ENCODE assay signal across 9 cellular contexts in the genomic region with DNA sequence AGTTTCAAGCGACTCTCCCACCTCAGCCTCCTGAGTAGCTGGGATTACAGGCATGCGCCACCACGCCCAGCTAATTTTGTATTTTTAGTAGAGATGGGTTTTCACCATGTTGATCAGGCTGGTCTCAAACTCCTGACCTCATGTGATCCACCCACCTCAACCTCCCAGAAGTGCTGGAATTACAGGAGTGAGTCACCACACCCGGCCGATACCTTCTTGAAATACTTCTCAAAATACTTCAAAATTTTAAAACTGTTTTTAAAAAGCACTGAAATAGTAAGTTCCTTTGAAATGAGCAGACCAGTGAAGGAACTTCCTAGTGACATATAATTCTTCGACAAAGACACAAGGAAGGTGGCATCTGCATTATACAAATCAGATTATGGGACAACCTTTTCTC. TPM values are rescaled to one million over a fixed set of nuclear protein-coding genes. Genes with fewer than 3 reads are reported as not detected.
DNase-seq lines count a peak whose midpoint lies in the region; ATAC-seq and TF ChIP-seq lines count a peak whose summit lies in the region.
"Not testable (repeated sequence)": the region's sequence is repeated elsewhere in the genome, so short reads cannot be mapped to it uniquely, and the experiment has no call there.
"Had no signal": no experiment of that assay in that cellular context is flagged by ENCODE, and none has a peak within 500 bp of the region (broad histone marks: within the 10 kb centered on the region; RNA-seq: fewer than 3 reads in every experiment).

No MANE protein-coding gene starts in this region.

- peaks cover 47% of the 10 kb centered on the region for H3K4me1 Mint-ChIP-seq in CD4-positive, alpha-beta T cell (ENCODE audit: low read depth)
- H3K4me1 Mint-ChIP-seq in T-cell, result peaks cover 29 to 45% (median 39%) of the 10 kb centered on the region in 3 donors
- peaks cover 32% of the 10 kb centered on the region for H3K4me1 Mint-ChIP-seq in activated CD4-positive, alpha-beta T cell treated with anti-CD3 and anti-CD28 coated beads, Interleukin-2, amount 10 ng/mL, durations not matched to agents 24 days and 14 days
- peaks cover 33% of the 10 kb centered on the region for H3K4me1 Mint-ChIP-seq in activated T-cell treated with anti-CD3 and anti-CD28 coated beads, Interleukin-2, amount 50 U/mL, for 24 hours (ENCODE audit: low read depth)
- H3K4me1 Mint-ChIP-seq in activated naive CD4-positive, alpha-beta T cell treated with anti-CD3 and anti-CD28 coated beads, Interleukin-2, amount 50 U/mL, for 24 hours, result peaks cover 33% of the 10 kb centered on the region
- H3K4me1 Mint-ChIP-seq in central memory CD8-positive, alpha-beta T cell, result peaks cover 34% of the 10 kb centered on the region
- peaks cover 16% of the 10 kb centered on the region for H3K4me1 Mint-ChIP-seq in stimulated activated effector memory CD8-positive, alpha-beta T cell treated with anti-CD3 and anti-CD28 coated beads, Interleukin-12 subunit alpha, Interleukin-12 subunit beta, amount 100 ng/mL, for 72 hours

- TF ChIP-seq CTCF in CD4-positive, alpha-beta T cell (IDR thresholded peaks at IDR 0.05), result not testable (repeated sequence)

- H3K9me3 ChIP-seq in CD4-positive, alpha-beta T cell (ENCODE audit: control insufficient read depth, low read length), result not testable (repeated sequence)

- peak overlapping the region; percentile 9 for H3K4me3 Mint-ChIP-seq in CD4-positive, alpha-beta T cell
- H3K4me3 Mint-ChIP-seq in T-cell, result peak overlapping the region in 2 of 3 donors; percentile 57 to 60
- H3K4me3 Mint-ChIP-seq in activated CD4-positive, alpha-beta T cell treated with anti-CD3 and anti-CD28 coated beads, Interleukin-2, amount 10 ng/mL, durations not matched to agents 24 days and 14 days, result peak overlapping the region; percentile 73
- not testable (repeated sequence) for H3K4me3 Mint-ChIP-seq in activated T-cell treated with anti-CD3 and anti-CD28 coated beads, Interleukin-2, amount 50 U/mL, for 24 hours; activated naive CD4-positive, alpha-beta T cell treated with anti-CD3 and anti-CD28 coated beads, Interleukin-2, amount 50 U/mL, for 24 hours
- H3K4me3 Mint-ChIP-seq in central memory CD8-positive, alpha-beta T cell, result peak overlapping the region; percentile 55
- peak overlapping the region; percentile 49 for H3K4me3 Mint-ChIP-seq in stimulated activated effector memory CD8-positive, alpha-beta T cell treated with anti-CD3 and anti-CD28 coated beads, Interleukin-12 subunit alpha, Interleukin-12 subunit beta, amount 100 ng/mL, for 72 hours

- DNase-seq in CD4-positive, alpha-beta T cell; T-cell; activated CD4-positive, alpha-beta T cell treated with anti-CD3 and anti-CD28 coated beads, Interleukin-2, amount 10 ng/mL, durations not matched to agents 24 days and 14 days; activated T-cell treated with anti-CD3 and anti-CD28 coated beads, Interleukin-2, amount 50 U/mL, for 24 hours; central memory CD8-positive, alpha-beta T cell (ENCODE audit: low spot score in 2 of 2); stimulated activated effector memory CD8-positive, alpha-beta T cell treated with anti-CD3 and anti-CD28 coated beads, Interleukin-12 subunit alpha, Interleukin-12 subunit beta, amount 100 ng/mL, for 72 hours (ENCODE audit: low spot score in 2 of 2): not testable (repeated sequence)
- peak; percentile 27 for DNase-seq in iris pigment epithelial cell (ENCODE audit: low read depth)

- H3K36me3 Mint-ChIP-seq in CD4-positive, alpha-beta T cell (ENCODE audit: low read depth), result peaks cover 78% of the 10 kb centered on the region
- H3K36me3 Mint-ChIP-seq in T-cell, result peaks cover 42% of the 10 kb centered on the region
- H3K36me3 Mint-ChIP-seq in activated CD4-positive, alpha-beta T cell treated with anti-CD3 and anti-CD28 coated beads, Interleukin-2, amount 10 ng/mL, durations not matched to agents 24 days and 14 days (ENCODE audit: low read depth), result peaks cover 50% of the 10 kb centered on the region
- H3K36me3 Mint-ChIP-seq in activated T-cell treated with anti-CD3 and anti-CD28 coated beads, Interleukin-2, amount 50 U/mL, for 24 hours (ENCODE audit: low read depth), result peaks cover 86% of the 10 kb centered on the region
- H3K36me3 Mint-ChIP-seq in activated naive CD4-positive, alpha-beta T cell treated with anti-CD3 and anti-CD28 coated beads, Interleukin-2, amount 50 U/mL, for 24 hours, result peaks cover 15% of the 10 kb centered on the region
- peaks cover 46% of the 10 kb centered on the region for H3K36me3 Mint-ChIP-seq in central memory CD8-positive, alpha-beta T cell (ENCODE audit: insufficient read depth)
- H3K36me3 Mint-ChIP-seq in stimulated activated effector memory CD8-positive, alpha-beta T cell treated with anti-CD3 and anti-CD28 coated beads, Interleukin-12 subunit alpha, Interleukin-12 subunit beta, amount 100 ng/mL, for 72 hours, result peaks cover 100% of the 10 kb centered on the region

- POLR2A ChIA-PET in CD4-positive, alpha-beta T cell (lab: Charles Lee), result interaction anchor here (1.2 to 2.3 kb wide), 2 partner anchors 13 to 55 kb away, joined by 3 to 6 read pairs; no protein-coding TSS in a partner anchor
- POLR2A ChIA-PET in T-cell (lab: Charles Lee), result not testable (repeated sequence)

- peak overlapping the region; percentile 92 for H3K27ac Mint-ChIP-seq in CD4-positive, alpha-beta T cell
- peak overlapping the region; percentile 99 to 100 for H3K27ac Mint-ChIP-seq in T-cell
- H3K27ac Mint-ChIP-seq in activated CD4-positive, alpha-beta T cell treated with anti-CD3 and anti-CD28 coated beads, Interleukin-2, amount 10 ng/mL, durations not matched to agents 24 days and 14 days, result peak overlapping the region; percentile 96
- peak overlapping the region; percentile 92 for H3K27ac Mint-ChIP-seq in activated T-cell treated with anti-CD3 and anti-CD28 coated beads, Interleukin-2, amount 50 U/mL, for 24 hours
- H3K27ac Mint-ChIP-seq in activated naive CD4-positive, alpha-beta T cell treated with anti-CD3 and anti-CD28 coated beads, Interleukin-2, amount 50 U/mL, for 24 hours, result peak overlapping the region; percentile 97
- H3K27ac Mint-ChIP-seq in central memory CD8-positive, alpha-beta T cell (ENCODE audit: low read depth), result peak overlapping the region; percentile 90
- H3K27ac Mint-ChIP-seq in stimulated activated effector memory CD8-positive, alpha-beta T cell treated with anti-CD3 and anti-CD28 coated beads, Interleukin-12 subunit alpha, Interleukin-12 subunit beta, amount 100 ng/mL, for 72 hours, result peak overlapping the region; percentile 98

- CTCF ChIA-PET in CD4-positive, alpha-beta T cell (lab: Charles Lee), result not testable (repeated sequence)
- CTCF ChIA-PET in T-cell (lab: Charles Lee), result interaction anchor here (0.6 to 1.5 kb wide), 3 partner anchors 10 to 55 kb away, joined by 3 to 6 read pairs (median 4); a partner anchor contains a TSS

- H3K27me3 Mint-ChIP-seq in CD4-positive, alpha-beta T cell; T-cell; activated CD4-positive, alpha-beta T cell treated with anti-CD3 and anti-CD28 coated beads, Interleukin-2, amount 10 ng/mL, durations not matched to agents 24 days and 14 days; activated T-cell treated with anti-CD3 and anti-CD28 coated beads, Interleukin-2, amount 50 U/mL, for 24 hours; activated naive CD4-positive, alpha-beta T cell treated with anti-CD3 and anti-CD28 coated beads, Interleukin-2, amount 50 U/mL, for 24 hours; central memory CD8-positive, alpha-beta T cell: not testable (repeated sequence)

- not testable (repeated sequence) for H3K27ac ChIP-seq in CD4-positive, alpha-beta T cell (ENCODE audit: low read depth, low read length)

- H3K9me3 Mint-ChIP-seq in CD4-positive, alpha-beta T cell; T-cell; activated CD4-positive, alpha-beta T cell treated with anti-CD3 and anti-CD28 coated beads, Interleukin-2, amount 10 ng/mL, durations not matched to agents 24 days and 14 days; activated T-cell treated with anti-CD3 and anti-CD28 coated beads, Interleukin-2, amount 50 U/mL, for 24 hours; activated naive CD4-positive, alpha-beta T cell treated with anti-CD3 and anti-CD28 coated beads, Interleukin-2, amount 50 U/mL, for 24 hours; central memory CD8-positive, alpha-beta T cell; stimulated activated effector memory CD8-positive, alpha-beta T cell treated with anti-CD3 and anti-CD28 coated beads, Interleukin-12 subunit alpha, Interleukin-12 subunit beta, amount 100 ng/mL, for 72 hours: not testable (repeated sequence)

- intact Hi-C loops in CD4-positive, alpha-beta T cell (cut with DNase I, micrococcal nuclease), result loop anchor here in 1 of 2 experiments (2.0 to 5.0 kb wide), 3 partner anchors 26 to 54 kb away; a partner anchor contains a TSS
- intact Hi-C loops in activated CD4-positive, alpha-beta T cell treated with anti-CD3 and anti-CD28 coated beads, Interleukin-2, amount 10 ng/mL, durations not matched to agents 24 days and 14 days (cut with micrococcal nuclease), result loop anchor here (1.0 to 2.0 kb wide), 2 partner anchors 25 to 44 kb away; a partner anchor contains a TSS

- H3K27me3 ChIP-seq in CD4-positive, alpha-beta T cell (ENCODE audit: control insufficient read depth, insufficient read depth, low read length), result not testable (repeated sequence)

- ATAC-seq in CD4-positive, alpha-beta T cell (ENCODE audit: poor library complexity); central memory CD8-positive, alpha-beta T cell (replicated peaks; ENCODE audit: extremely low read depth, poor library complexity, severe bottlenecking); stimulated activated effector memory CD8-positive, alpha-beta T cell treated with anti-CD3 and anti-CD28 coated beads, Interleukin-12 subunit alpha, Interleukin-12 subunit beta, amount 100 ng/mL, for 72 hours: not testable (repeated sequence)
- ATAC-seq in T-cell (replicated peaks in 1 of 4), result peak in 1 of 4 experiments; percentile 5

RNA-seq across cellular contexts. Expression of a gene that starts 24.9 kb away (rescaled TPM):
- total RNA-seq in CD4-positive, alpha-beta T cell, result 10 to 100 TPM; 73.6 to 75.4 TPM
- total RNA-seq in T-cell, result 10 to 100 TPM; 50.1 to 71.2 (median 53.6) TPM
- total RNA-seq in activated CD4-positive, alpha-beta T cell treated with anti-CD3 and anti-CD28 coated beads, Interleukin-2, amount 10 ng/mL, durations not matched to agents 24 days and 14 days, result 36.3 and 39.6 TPM in 2 replicates

RNA-seq across cellular contexts. Expression of a gene that starts 33.8 kb away (rescaled TPM):
- total RNA-seq in CD4-positive, alpha-beta T cell, result 10 to 100 TPM; 47.2 to 53.6 TPM
- 10 to 100 TPM; 33.0 to 52.6 (median 46.4) TPM for total RNA-seq in T-cell
- total RNA-seq in activated CD4-positive, alpha-beta T cell treated with anti-CD3 and anti-CD28 coated beads, Interleukin-2, amount 10 ng/mL, durations not matched to agents 24 days and 14 days, result 66.6 and 66.8 TPM in 2 replicates

RNA-seq across cellular contexts. Expression of a gene that starts 43.7 kb away (rescaled TPM):
- 100 to 1,000 TPM; 236 to 249 TPM for total RNA-seq in CD4-positive, alpha-beta T cell
- total RNA-seq in T-cell, result 100 to 1,000 TPM; 185 to 252 (median 209) TPM
- 79.5 and 80.9 TPM in 2 replicates for total RNA-seq in activated CD4-positive, alpha-beta T cell treated with anti-CD3 and anti-CD28 coated beads, Interleukin-2, amount 10 ng/mL, durations not matched to agents 24 days and 14 days

RNA-seq across cellular contexts. Expression of a gene that starts 54.4 kb away (rescaled TPM):
- total RNA-seq in CD4-positive, alpha-beta T cell, result 10 to 100 TPM; 66.8 to 67.6 TPM
- total RNA-seq in T-cell, result 10 to 100 TPM; 68.0 to 92.4 (median 76.1) TPM
- total RNA-seq in activated CD4-positive, alpha-beta T cell treated with anti-CD3 and anti-CD28 coated beads, Interleukin-2, amount 10 ng/mL, durations not matched to agents 24 days and 14 days, result 0.68 and 0.80 TPM in 2 replicates
- total RNA-seq: IMR-90 had no signal
